In the genomic region with DNA sequence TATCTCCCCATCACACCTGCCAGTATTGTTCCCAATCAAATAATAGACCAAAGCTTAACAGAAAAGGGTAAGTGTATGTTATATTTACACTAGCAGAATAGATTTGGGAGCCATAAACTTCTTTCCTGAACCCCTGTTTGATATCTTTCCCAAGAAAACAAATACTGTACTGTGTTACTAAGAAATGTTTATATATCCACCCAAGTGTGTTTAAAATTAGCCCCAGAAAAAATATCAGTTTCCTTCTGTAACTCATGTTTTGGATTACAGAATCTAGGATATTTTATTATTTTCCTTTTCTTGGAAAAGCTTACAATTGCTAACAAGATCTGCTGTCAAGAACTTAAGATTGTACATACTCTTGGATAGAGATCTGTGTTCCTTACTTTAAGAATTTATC, we compare ENCODE assay signal across 18 cellular contexts.
DNase-seq lines count a peak whose midpoint lies in the region; ATAC-seq, FAIRE-seq and TF ChIP-seq lines count a peak whose summit lies in the region.
"Had no signal": no experiment of that assay in that cellular context is flagged by ENCODE, and none has a peak within 500 bp of the region (broad histone marks: within the 10 kb centered on the region; RNA-seq: fewer than 3 reads in every experiment).

No MANE protein-coding gene starts in this region.

- peaks cover 9% of the 10 kb centered on the region for H3K9me3 Mint-ChIP-seq in nephron

- no peaks in the 10 kb centered on the region for H3K27me3 Mint-ChIP-seq in nephron (ENCODE audit: low read depth)
- H3K27me3 Mint-ChIP-seq: CD4-positive, alpha-beta memory T cell had no signal

- H3K36me3 Mint-ChIP-seq in nephron (ENCODE audit: low read depth) = peaks cover 3% of the 10 kb centered on the region
- H3K36me3 Mint-ChIP-seq: CD14-positive monocyte; CD4-positive, alpha-beta memory T cell had no signal

- H3K4me1 Mint-ChIP-seq in nephron = peaks cover 6% of the 10 kb centered on the region
- H3K4me1 Mint-ChIP-seq: CD14-positive monocyte; CD4-positive, alpha-beta memory T cell had no signal

- H3K27ac Mint-ChIP-seq in nephron = peak overlapping the region in 2 of 3 experiments; percentile 40 to 46
- H3K27ac Mint-ChIP-seq: CD14-positive monocyte; CD4-positive, alpha-beta memory T cell; HFFc6 had no signal

- DNase-seq in DMS153 (lab: John Stamatoyannopoulos, UW) (peak; percentile 54), DMS153 treated with DMSO at 0.1 percent for 48 hours (lab: John Stamatoyannopoulos, UW; ENCODE audit: unreplicated experiment) (no peak), hepatic stellate cell (ENCODE audit: low spot score) (no peak)
- DNase-seq in stimulated activated naive CD8-positive, alpha-beta T cell treated with anti-CD3 and anti-CD28 coated beads, Interleukin-15, Interleukin-2, amounts not matched to agents 100 U/mL and 50 U/mL, for 24 hours = no peak
- DNase-seq: CD4-positive, alpha-beta memory T cell; GDM1; GOT3; H7; HFFc6 had no signal

- no peak for ATAC-seq in GM18519 (IDR thresholded peaks at IDR 0.05; ENCODE audit: low FRiP score, unreplicated experiment)
- no peak for ATAC-seq in stimulated activated naive CD8-positive, alpha-beta T cell treated with anti-CD3 and anti-CD28 coated beads, Interleukin-15, Interleukin-2, amounts not matched to agents 100 U/mL and 50 U/mL, for 24 hours
- ATAC-seq: A549, HCT116, K562 had no signal

- no peak overlapping the region for H3K4me3 Mint-ChIP-seq in nephron
- H3K4me3 Mint-ChIP-seq: CD14-positive monocyte; CD4-positive, alpha-beta memory T cell; HFFc6 had no signal

- peak; percentile 60 for FAIRE-seq in endometrium (lab: Jason Lieb, UNC)
- FAIRE-seq: A549, GM12892, GM18507, K562 had no signal

- no peak for TF ChIP-seq CTCF in nephron (IDR thresholded peaks at IDR 0.05; ENCODE audit: unreplicated experiment in 3 of 3)
